Comparison of ENCODE assay signal across 29 cellular contexts in genomic region chr9:80213613-80214012, GRCh38.
"Had no signal": no experiment of that assay in that cellular context is flagged by ENCODE, and none has a peak within 500 bp of the region (broad histone marks: within the 10 kb centered on the region; RNA-seq: fewer than 3 reads in every experiment).

No MANE protein-coding gene starts in this region.

- FAIRE-seq: small intestine had no signal

- H3K36me3 ChIP-seq: ovary, right lobe of liver, sigmoid colon, stomach, thoracic aorta, thyroid gland, tibial nerve, upper lobe of right lung, uterus had no signal

- H3K9me3 ChIP-seq: ovary, psoas muscle, right lobe of liver, thoracic aorta, thyroid gland, upper lobe of right lung, uterus had no signal

- H3K9ac ChIP-seq: parathyroid adenoma had no signal

- H3K36me3 Mint-ChIP-seq: type B pancreatic cell had no signal

- H3K4me1 ChIP-seq: parathyroid adenoma, psoas muscle, right lobe of liver, thyroid gland, tibial nerve, upper lobe of right lung, uterus had no signal

- H3K27me3 ChIP-seq: ovary, right lobe of liver, sigmoid colon, stomach, thyroid gland, tibial nerve, upper lobe of right lung, uterus had no signal

- H3K4me1 Mint-ChIP-seq: naive B cell; naive thymus-derived CD8-positive, alpha-beta T cell; nephron progenitor cell; neural crest cell; stimulated activated memory B cell treated with anti-CD40 and anti-IgM and Interleukin-4, amounts not matched to agents 10 μg/mL and 1 μg/mL and 100 μg/mL, for 72 hours had no signal

- DNase-seq: naive B cell; naive thymus-derived CD8-positive, alpha-beta T cell; nephron progenitor cell; occipital lobe; psoas muscle; right cardiac atrium; right lobe of liver; sigmoid colon; small intestine; stimulated activated CD4-positive, alpha-beta T cell treated with anti-CD3 and anti-CD28 coated beads, Interleukin-12 subunit alpha, Interleukin-12 subunit beta, amount 100 ng/mL, for 4 hours; stimulated activated CD4-positive, alpha-beta T cell treated with anti-CD3 and anti-CD28 coated beads, Interleukin-1b, Interleukin-23, amount 100 ng/mL, for 48 hours; stimulated activated CD4-positive, alpha-beta T cell treated with anti-CD3 and anti-CD28 coated beads, Interleukin-4, amount 100 ng/mL, for 1 hour; stimulated activated CD4-positive, alpha-beta T cell treated with anti-CD3 and anti-CD28 coated beads, Interleukin-4, amount 100 ng/mL, for 4 hours; stimulated activated CD8-positive, alpha-beta memory T cell treated with anti-CD3 and anti-CD28 coated beads, Interleukin-4, amount 100 ng/mL, for 48 hours; stimulated activated naive CD4-positive, alpha-beta T cell treated with Interleukin-2 at 50 U/mL for 16 hours; stomach; thyroid gland; upper lobe of right lung; uterus had no signal

- H3K27me3 Mint-ChIP-seq: naive B cell; natural killer cell treated with Interleukin-12 subunit alpha and Interleukin-12 subunit beta and Interleukin-15 and Interleukin-18, amount 100 ng/mL, for 72 hours; stimulated activated memory B cell treated with anti-CD40 and anti-IgM and Interleukin-4, amounts not matched to agents 10 μg/mL and 1 μg/mL and 100 μg/mL, for 72 hours; stimulated activated naive CD8-positive, alpha-beta T cell treated with anti-CD3 and anti-CD28 coated beads, Interleukin-15, Interleukin-2, amounts not matched to agents 100 ng/mL and 50 ng/mL, for 24 hours; type B pancreatic cell had no signal

- H3K27ac ChIP-seq: ovary, parathyroid adenoma, psoas muscle, right lobe of liver, sigmoid colon, stomach, thoracic aorta, thyroid gland, tibial nerve, upper lobe of right lung, uterus had no signal

- H3K4me3 ChIP-seq: ovary, psoas muscle, right lobe of liver, sigmoid colon, stomach, thoracic aorta, thyroid gland, tibial nerve, upper lobe of right lung, uterus had no signal

- H3K27ac Mint-ChIP-seq: naive thymus-derived CD8-positive, alpha-beta T cell; natural killer cell treated with Interleukin-12 subunit alpha and Interleukin-12 subunit beta and Interleukin-15 and Interleukin-18, amount 100 ng/mL, for 72 hours; nephron progenitor cell; progenitor cell of endocrine pancreas; stimulated activated memory B cell treated with anti-CD40 and anti-IgM and Interleukin-4, amounts not matched to agents 10 μg/mL and 1 μg/mL and 100 μg/mL, for 72 hours; stimulated activated naive CD8-positive, alpha-beta T cell treated with anti-CD3 and anti-CD28 coated beads, Interleukin-15, Interleukin-2, amounts not matched to agents 100 ng/mL and 50 ng/mL, for 24 hours; type B pancreatic cell had no signal

- H3K4me3 Mint-ChIP-seq: naive B cell; naive thymus-derived CD8-positive, alpha-beta T cell; natural killer cell treated with Interleukin-12 subunit alpha and Interleukin-12 subunit beta and Interleukin-15 and Interleukin-18, amount 100 ng/mL, for 72 hours; nephron progenitor cell; neural crest cell; stimulated activated memory B cell treated with anti-CD40 and anti-IgM and Interleukin-4, amounts not matched to agents 10 μg/mL and 1 μg/mL and 100 μg/mL, for 72 hours; stimulated activated naive CD8-positive, alpha-beta T cell treated with anti-CD3 and anti-CD28 coated beads, Interleukin-15, Interleukin-2, amounts not matched to agents 100 ng/mL and 50 ng/mL, for 24 hours; type B pancreatic cell had no signal

- H2AFZ ChIP-seq: parathyroid adenoma had no signal
